ENCODE assay signal across 1 cellular context in genomic region chr19:14943601-14944000, GRCh38.
A peak's percentile ranks its signal among the peaks of the same experiment; 100 is the strongest.
TF ChIP-seq lines count a peak whose summit lies in the region.

No MANE protein-coding gene starts in this region.

TF ChIP-seq in GM12878, 131 proteins besides CTCF, POLR2A, EP300 and RAD21:
- peak; percentile 20; the same call in 1 of the 2 replicates for TF ChIP-seq CREM (IDR thresholded peaks at IDR 0.05; ENCODE audit: low read depth)
- no peak for TF ChIP-seq PKNOX1 (IDR thresholded peaks at IDR 0.05)
- no peak for TF ChIP-seq E2F4 (IDR thresholded peaks at IDR 0.05; ENCODE audit: low read depth, low read length)
- no peak for TF ChIP-seq GATAD2B (conservative IDR thresholded peaks at IDR 0.05; ENCODE audit: low read depth)
- no peak for TF ChIP-seq IKZF1 (conservative IDR thresholded peaks at IDR 0.05)
- no peak for TF ChIP-seq NR2C2 (IDR thresholded peaks at IDR 0.05; ENCODE audit: borderline replicate concordance, control insufficient read depth, insufficient read length, low read depth)
- TF ChIP-seq BCL11A (IDR thresholded peaks at IDR 0.05; ENCODE audit: low read depth, low read length): no peak
- no peak for TF ChIP-seq SMARCA5 (IDR thresholded peaks at IDR 0.05)
- no peak for TF ChIP-seq POLR2AphosphoS2 (IDR thresholded peaks at IDR 0.05; ENCODE audit: low read depth, low read length)
- no peak for TF ChIP-seq CHD1 (IDR thresholded peaks at IDR 0.05; ENCODE audit: low read depth, low read length)
- TF ChIP-seq FOXM1 (IDR thresholded peaks at IDR 0.05; ENCODE audit: low read depth, low read length): peak; percentile 74; the same call in 1 of the 2 replicates
- TF ChIP-seq PAX8 (IDR thresholded peaks at IDR 0.05): no peak
- no peak for TF ChIP-seq YBX1 (IDR thresholded peaks at IDR 0.05)
- TF ChIP-seq ATF2 (IDR thresholded peaks at IDR 0.05; ENCODE audit: low read length): peak; percentile 65; the same call in 1 of the 2 replicates
- peak; percentile 46 for TF ChIP-seq MEF2B (IDR thresholded peaks at IDR 0.05; ENCODE audit: partially characterized antibody, poor library complexity, severe bottlenecking)
- no peak for TF ChIP-seq SMAD1 (IDR thresholded peaks at IDR 0.05; ENCODE audit: low read depth, partially characterized antibody)
- no peak for TF ChIP-seq SIX5 (IDR thresholded peaks at IDR 0.05; ENCODE audit: low read depth, low read length, severe bottlenecking)
- no peak for TF ChIP-seq RFX5 (IDR thresholded peaks at IDR 0.05; ENCODE audit: low read depth, low read length)
- TF ChIP-seq ZNF592 (IDR thresholded peaks at IDR 0.05): no peak
- TF ChIP-seq ZBED1 (IDR thresholded peaks at IDR 0.05; ENCODE audit: borderline replicate concordance): no peak
- TF ChIP-seq USF2 (IDR thresholded peaks at IDR 0.05; ENCODE audit: borderline replicate concordance, low read depth, low read length): no peak
- TF ChIP-seq ZNF622 (IDR thresholded peaks at IDR 0.05): no peak
- peak; percentile 26; the same call in 1 of the 2 replicates for TF ChIP-seq TCF7 (IDR thresholded peaks at IDR 0.05; ENCODE audit: borderline replicate concordance)
- TF ChIP-seq BMI1 (IDR thresholded peaks at IDR 0.05; ENCODE audit: borderline replicate concordance): no peak
- no peak for TF ChIP-seq NFYA (IDR thresholded peaks at IDR 0.05; ENCODE audit: borderline replicate concordance, low read depth, low read length)
- no peak for TF ChIP-seq SREBF2 (IDR thresholded peaks at IDR 0.05; ENCODE audit: low read length)
- peak; percentile 69 for TF ChIP-seq NFIC (IDR thresholded peaks at IDR 0.05; ENCODE audit: low read depth, low read length)
- no peak for TF ChIP-seq YY1 (IDR thresholded peaks at IDR 0.05; ENCODE audit: low read depth, low read length)
- peak; percentile 96 for TF ChIP-seq MEF2A (IDR thresholded peaks at IDR 0.05; ENCODE audit: insufficient read depth, low read depth, low read length)
- no peak for TF ChIP-seq BACH1 (IDR thresholded peaks at IDR 0.05; ENCODE audit: borderline replicate concordance)
- TF ChIP-seq DPF2 (IDR thresholded peaks at IDR 0.05): no peak
- peak; percentile 80 for TF ChIP-seq RUNX3 (IDR thresholded peaks at IDR 0.05; ENCODE audit: low read length)
- TF ChIP-seq EGR1 (IDR thresholded peaks at IDR 0.05; ENCODE audit: borderline replicate concordance in 1 of 2, low read depth in 2 of 2, low read length in 2 of 2): no peak
- no peak for TF ChIP-seq ZNF687 (IDR thresholded peaks at IDR 0.05)
- no peak for TF ChIP-seq KAT2A (conservative IDR thresholded peaks at IDR 0.05; ENCODE audit: control insufficient read depth, low read depth, low read length)
- no peak for TF ChIP-seq ZBTB11 (CRISPR knock-in tag; IDR thresholded peaks at IDR 0.05)
- TF ChIP-seq IRF3 (IDR thresholded peaks at IDR 0.05): no peak
- no peak for TF ChIP-seq MTA2 (IDR thresholded peaks at IDR 0.05; ENCODE audit: low read depth)
- no peak for TF ChIP-seq BHLHE40 (IDR thresholded peaks at IDR 0.05; ENCODE audit: borderline replicate concordance in 1 of 2, low read depth in 2 of 2, low read length in 1 of 2)
- no peak for TF ChIP-seq ELK1 (IDR thresholded peaks at IDR 0.05; ENCODE audit: low read depth, low read length)
- no peak for TF ChIP-seq ZNF384 (IDR thresholded peaks at IDR 0.05; ENCODE audit: borderline replicate concordance, low read depth, low read length)
- no peak for TF ChIP-seq ZNF217 (IDR thresholded peaks at IDR 0.05)
- TF ChIP-seq ZNF274 (IDR thresholded peaks at IDR 0.05; ENCODE audit: insufficient read depth, insufficient read length): no peak
- no peak for TF ChIP-seq RAD51 (IDR thresholded peaks at IDR 0.05)
- no peak for TF ChIP-seq WRNIP1 (IDR thresholded peaks at IDR 0.05; ENCODE audit: borderline replicate concordance, low read depth, low read length)
- no peak for TF ChIP-seq SUPT20H (IDR thresholded peaks at IDR 0.05; ENCODE audit: borderline replicate concordance, control insufficient read depth, low read depth, low read length)
- no peak for TF ChIP-seq TBL1XR1 (IDR thresholded peaks at IDR 0.05; ENCODE audit: low read depth, low read length)
- no peak for TF ChIP-seq MTA3 (IDR thresholded peaks at IDR 0.05; ENCODE audit: borderline replicate concordance, low read length)
